In genomic region chr1:41175546-41175945, GRCh38 we compare ENCODE assay signal across 26 cellular contexts.
DNase-seq lines count a peak whose midpoint lies in the region; ATAC-seq and TF ChIP-seq lines count a peak whose summit lies in the region.
"Had no signal": no experiment of that assay in that cellular context is flagged by ENCODE, and none has a peak within 500 bp of the region (broad histone marks: within the 10 kb centered on the region; RNA-seq: fewer than 3 reads in every experiment).

No MANE protein-coding gene starts in this region.

- H3K36me3 ChIP-seq in PC-9 (ENCODE audit: low read depth) = no peaks in the 10 kb centered on the region; the same call in 1 of the 2 replicates
- H3K36me3 ChIP-seq: cardiac muscle cell had no signal

- H3K27ac Mint-ChIP-seq in natural killer cell = no peak overlapping the region
- no peak overlapping the region for H3K27ac Mint-ChIP-seq in T-cell
- H3K27ac Mint-ChIP-seq: activated B cell treated with CpG ODN at 0.5 μM for 24 hours; activated CD4-positive, alpha-beta T cell treated with anti-CD3 and anti-CD28 coated beads, Interleukin-2, amount 10 ng/mL, durations not matched to agents 7 days and 5 days; activated naive CD4-positive, alpha-beta T cell treated with anti-CD3 and anti-CD28 coated beads, Interleukin-2, amount 50 U/mL, for 24 hours; mesothelial cell of epicardium had no signal

- H3K4me2 ChIP-seq in PC-9 = no peak overlapping the region

- peaks cover 4% of the 10 kb centered on the region; the same call in 1 of the 2 replicates for H3F3A ChIP-seq in PC-9 (ENCODE audit: insufficient read depth, low read depth)

- peak; percentile 22 to 62 for DNase-seq in NCI-H2081 (lab: John Stamatoyannopoulos, UW)
- no peak for DNase-seq in NCI-H2081 treated with DMSO at 0.1 percent for 48 hours (lab: John Stamatoyannopoulos, UW)
- peak; percentile 89 for DNase-seq in NCI-H1092 treated with DMSO at 0.1 percent for 48 hours (lab: John Stamatoyannopoulos, UW)
- peak; percentile 54 for DNase-seq in fibroblast of villous mesenchyme (ENCODE audit: low read depth)
- DNase-seq in natural killer cell = no peak
- no peak for DNase-seq in PC-9
- DNase-seq in T-cell = no peak
- DNase-seq: 8988T; activated B cell treated with CpG ODN at 0.5 μM for 24 hours; activated CD4-positive, alpha-beta T cell treated with anti-CD3 and anti-CD28 coated beads, Interleukin-2, amount 10 ng/mL, durations not matched to agents 7 days and 5 days; amygdala; effector memory CD4-positive, alpha-beta T cell; head of caudate nucleus; KG1; NCI-H1436; NCI-H2171; NCI-H69; stimulated activated CD4-positive, alpha-beta T cell treated with anti-CD3 and anti-CD28 coated beads, Interleukin-1b, Interleukin-23, amount 100 ng/mL, for 48 hours; stimulated activated naive CD8-positive, alpha-beta T cell treated with anti-CD3 and anti-CD28 coated beads, Interleukin-15, Interleukin-2, amounts not matched to agents 100 U/mL and 50 U/mL, for 24 hours had no signal

- no peaks in the 10 kb centered on the region; the same call in 1 of the 2 replicates for H3K9me2 ChIP-seq in PC-9 (ENCODE audit: insufficient read depth)

- no TSS peak for BruUV-seq in PC-9 (replicated peaks; lab: Mats Ljungman, UMichigan)

- H3K27me3 Mint-ChIP-seq in natural killer cell (ENCODE audit: low read depth in 2 of 2) = no peaks in the 10 kb centered on the region
- H3K27me3 Mint-ChIP-seq in T-cell = no peaks in the 10 kb centered on the region
- H3K27me3 Mint-ChIP-seq: activated B cell treated with CpG ODN at 0.5 μM for 24 hours; activated CD4-positive, alpha-beta T cell treated with anti-CD3 and anti-CD28 coated beads, Interleukin-2, amount 10 ng/mL, durations not matched to agents 7 days and 5 days; activated naive CD4-positive, alpha-beta T cell treated with anti-CD3 and anti-CD28 coated beads, Interleukin-2, amount 50 U/mL, for 24 hours had no signal

- H3K4me1 Mint-ChIP-seq in natural killer cell = no peaks in the 10 kb centered on the region
- H3K4me1 Mint-ChIP-seq in T-cell = peaks cover 0 to 9% (median 6%) of the 10 kb centered on the region in 3 donors
- H3K4me1 Mint-ChIP-seq: activated CD4-positive, alpha-beta T cell treated with anti-CD3 and anti-CD28 coated beads, Interleukin-2, amount 10 ng/mL, durations not matched to agents 7 days and 5 days; mesothelial cell of epicardium had no signal

- ATAC-seq in natural killer cell (no peak), T-cell (replicated peaks in 1 of 4) (no peak)
- ATAC-seq: GM12878; right cardiac atrium; stimulated activated naive CD8-positive, alpha-beta T cell treated with anti-CD3 and anti-CD28 coated beads, Interleukin-15, Interleukin-2, amounts not matched to agents 100 U/mL and 50 U/mL, for 24 hours had no signal

- no peak overlapping the region for H2AFZ ChIP-seq in PC-9

- TF ChIP-seq CTCF in VCaP (conservative IDR thresholded peaks at IDR 0.05) = no peak
- no peak for TF ChIP-seq CTCF in fibroblast of villous mesenchyme (IDR thresholded peaks at IDR 0.05; ENCODE audit: insufficient read depth, low read depth, low read length)
- no peak for TF ChIP-seq CTCF in natural killer cell (IDR thresholded peaks at IDR 0.05)
- TF ChIP-seq CTCF in PC-9 (conservative IDR thresholded peaks at IDR 0.05) = no peak

- H3K9me3 Mint-ChIP-seq in natural killer cell (peaks cover 0 to 5% of the 10 kb centered on the region in 2 donors), T-cell (peaks cover 4 to 8% (median 5%) of the 10 kb centered on the region in 3 donors)

- H4K20me1 ChIP-seq in PC-9 (ENCODE audit: insufficient read depth) = no peaks in the 10 kb centered on the region

- H3K27me3 ChIP-seq in PC-9 (ENCODE audit: insufficient read depth, low read depth) = no peaks in the 10 kb centered on the region
- H3K27me3 ChIP-seq: cardiac muscle cell had no signal

- POLR2A ChIA-PET in PC-9 (lab: Charles Lee; ENCODE audit: unreplicated experiment) = interaction anchor here (0.7 kb wide), 1 partner anchor 32 kb away, joined by 4 read pairs; no protein-coding TSS in a partner anchor
- POLR2A ChIA-PET in T-cell (lab: Charles Lee) = no interaction called here

- H3K4me3 ChIP-seq in fibroblast of villous mesenchyme (ENCODE audit: low read depth, low read length) = no peak overlapping the region
- H3K4me3 ChIP-seq in PC-9 = no peak overlapping the region
- H3K4me3 ChIP-seq: cardiac muscle cell, coronary artery, GM12878 had no signal

- no peaks in the 10 kb centered on the region for H3K4me1 ChIP-seq in PC-9 (replicated peaks; ENCODE audit: insufficient read depth)

- H3K4me3 Mint-ChIP-seq in natural killer cell (no peak overlapping the region), T-cell (no peak overlapping the region)
- H3K4me3 Mint-ChIP-seq: activated B cell treated with CpG ODN at 0.5 μM for 24 hours; activated CD4-positive, alpha-beta T cell treated with anti-CD3 and anti-CD28 coated beads, Interleukin-2, amount 10 ng/mL, durations not matched to agents 7 days and 5 days; activated naive CD4-positive, alpha-beta T cell treated with anti-CD3 and anti-CD28 coated beads, Interleukin-2, amount 50 U/mL, for 24 hours; mesothelial cell of epicardium had no signal

- no peaks in the 10 kb centered on the region for H3K9me3 ChIP-seq in PC-9 (ENCODE audit: insufficient read depth, low read depth)

- intact Hi-C loops in natural killer cell (cut with micrococcal nuclease) (no loop called here), PC-9 (cut with micrococcal nuclease; ENCODE audit: unreplicated experiment) (no loop called here)

- H3K79me2 ChIP-seq in PC-9 (ENCODE audit: low read depth) = no peaks in the 10 kb centered on the region

- H3K36me3 Mint-ChIP-seq in natural killer cell (no peaks in the 10 kb centered on the region), T-cell (peaks cover 63% of the 10 kb centered on the region)

- CTCF ChIA-PET in PC-9 (lab: Charles Lee) (no interaction called here), T-cell (lab: Charles Lee) (no interaction called here)

- H3K27ac ChIP-seq in VCaP = peak overlapping the region; percentile 39; the same call in 1 of the 2 replicates
- no peak overlapping the region for H3K27ac ChIP-seq in PC-9
- H3K27ac ChIP-seq: cardiac muscle cell, coronary artery had no signal

Comparison
In these comparisons a context has a peak if more than half of its experiments do, and no peak if none do; other contexts are left out.
1. DNase-seq: peak in NCI-H2081 (2 of 2), NCI-H1092 treated with DMSO at 0.1 percent for 48 hours (single experiment) and fibroblast of villous mesenchyme (single experiment); none in NCI-H2081 treated with DMSO at 0.1 percent for 48 hours (single experiment), natural killer cell (single experiment), PC-9 (0 of 2) and T-cell (0 of 34).